Comparison of ENCODE assay signal across 14 cellular contexts in genomic region chr18:36583155-36583745, GRCh38.
A peak's percentile ranks its signal among the peaks of the same experiment; 100 is the strongest.
DNase-seq lines count a peak whose midpoint lies in the region; ATAC-seq and TF ChIP-seq lines count a peak whose summit lies in the region.
"Had no signal": no experiment of that assay in that cellular context is flagged by ENCODE, and none has a peak within 500 bp of the region (broad histone marks: within the 10 kb centered on the region; RNA-seq: fewer than 3 reads in every experiment).

No MANE protein-coding gene starts in this region.

- ATAC-seq in GM18870 (IDR thresholded peaks at IDR 0.05; ENCODE audit: unreplicated experiment): peak; percentile 60
- ATAC-seq in HG03095 (IDR thresholded peaks at IDR 0.05; ENCODE audit: unreplicated experiment): peak; percentile 86
- no peak for ATAC-seq in HG03175 (IDR thresholded peaks at IDR 0.05; ENCODE audit: unreplicated experiment)
- ATAC-seq: left cardiac atrium had no signal

- CTCF ChIA-PET in activated CD4-positive, alpha-beta memory T cell treated with anti-CD3 and anti-CD28 coated beads, Interleukin-2, amount 10 ng/mL, durations not matched to agents 7 days and 5 days (lab: Charles Lee): no interaction called here

- peaks cover 53% of the 10 kb centered on the region for H3K4me1 Mint-ChIP-seq in brain
- peaks cover 50% of the 10 kb centered on the region for H3K4me1 Mint-ChIP-seq in neural crest cell
- H3K4me1 Mint-ChIP-seq in activated CD4-positive, alpha-beta memory T cell treated with anti-CD3 and anti-CD28 coated beads, Interleukin-2, amount 10 ng/mL, durations not matched to agents 7 days and 5 days: peaks cover 4% of the 10 kb centered on the region

- H3K4me3 Mint-ChIP-seq in brain: no peak overlapping the region
- no peak overlapping the region for H3K4me3 Mint-ChIP-seq in neural crest cell
- no peak overlapping the region for H3K4me3 Mint-ChIP-seq in activated CD4-positive, alpha-beta memory T cell treated with anti-CD3 and anti-CD28 coated beads, Interleukin-2, amount 10 ng/mL, durations not matched to agents 7 days and 5 days

- POLR2A ChIA-PET in activated CD4-positive, alpha-beta memory T cell treated with anti-CD3 and anti-CD28 coated beads, Interleukin-2, amount 10 ng/mL, durations not matched to agents 7 days and 5 days (lab: Charles Lee): no interaction called here

- TF ChIP-seq CTCF in brain (conservative IDR thresholded peaks at IDR 0.05): peak in 1 of 2 experiments; percentile 20
- no peak for TF ChIP-seq CTCF in neural crest cell (conservative IDR thresholded peaks at IDR 0.05)

- H3K27ac Mint-ChIP-seq in brain: peak overlapping the region in 4 of 5 experiments; percentile 9 to 62 (median 26)
- H3K27ac Mint-ChIP-seq in neural crest cell (ENCODE audit: unreplicated experiment): peak overlapping the region; percentile 65
- H3K27ac Mint-ChIP-seq in activated CD4-positive, alpha-beta memory T cell treated with anti-CD3 and anti-CD28 coated beads, Interleukin-2, amount 10 ng/mL, durations not matched to agents 7 days and 5 days: no peak overlapping the region

- H3K27me3 Mint-ChIP-seq in brain (no peaks in the 10 kb centered on the region), neural crest cell (ENCODE audit: low read depth) (no peaks in the 10 kb centered on the region)
- H3K27me3 Mint-ChIP-seq in activated CD4-positive, alpha-beta memory T cell treated with anti-CD3 and anti-CD28 coated beads, Interleukin-2, amount 10 ng/mL, durations not matched to agents 7 days and 5 days: peaks cover 3% of the 10 kb centered on the region

- DNase-seq in neural crest cell (ENCODE audit: low read depth, low spot score): peak; percentile 23
- DNase-seq in COLO668 (lab: John Stamatoyannopoulos, UW; ENCODE audit: unreplicated experiment): no peak
- DNase-seq in glomerular visceral epithelial cell (ENCODE audit: extremely low spot score): no peak
- no peak for DNase-seq in activated CD4-positive, alpha-beta memory T cell treated with anti-CD3 and anti-CD28 coated beads, Interleukin-2, amount 10 ng/mL, durations not matched to agents 7 days and 5 days
- DNase-seq: activated T-cell treated with anti-CD3 and anti-CD28 coated beads, Interleukin-2, amount 50 U/mL, for 1 hour; KBM-7; left cardiac atrium; NCI-H2171; RPMI8226; small intestine had no signal

- peaks cover 24% of the 10 kb centered on the region for H3K36me3 Mint-ChIP-seq in brain
- H3K36me3 Mint-ChIP-seq in neural crest cell (ENCODE audit: low read depth): peaks cover 8% of the 10 kb centered on the region
- H3K36me3 Mint-ChIP-seq in activated CD4-positive, alpha-beta memory T cell treated with anti-CD3 and anti-CD28 coated beads, Interleukin-2, amount 10 ng/mL, durations not matched to agents 7 days and 5 days (ENCODE audit: low read depth): no peaks in the 10 kb centered on the region

- H3K9me3 Mint-ChIP-seq in brain (peaks cover 0 to 10% (median 0%) of the 10 kb centered on the region in 5 experiments), neural crest cell (no peaks in the 10 kb centered on the region)
- H3K9me3 Mint-ChIP-seq in activated CD4-positive, alpha-beta memory T cell treated with anti-CD3 and anti-CD28 coated beads, Interleukin-2, amount 10 ng/mL, durations not matched to agents 7 days and 5 days: no peaks in the 10 kb centered on the region
